ENCODE assay signal across 8 cellular contexts in genomic region chr2:24365051-24365450, GRCh38. TPM values are rescaled to one million over a fixed set of nuclear protein-coding genes. Genes with fewer than 3 reads are reported as not detected.
DNase-seq lines count a peak whose midpoint lies in the region; ATAC-seq and TF ChIP-seq lines count a peak whose summit lies in the region.

No MANE protein-coding gene starts in this region.

- H3K27ac Mint-ChIP-seq in mesothelial cell of epicardium = no peak overlapping the region
- no peak overlapping the region for H3K27ac Mint-ChIP-seq in stimulated activated effector memory CD8-positive, alpha-beta T cell treated with anti-CD3 and anti-CD28 coated beads, Interleukin-12 subunit alpha, Interleukin-12 subunit beta, amount 100 ng/mL, for 72 hours

- peaks cover 8 to 35% (median 23%) of the 10 kb centered on the region in 9 donors for H3K4me1 ChIP-seq in heart right ventricle
- no peaks in the 10 kb centered on the region for H3K4me1 ChIP-seq in smooth muscle cell (ENCODE audit: low read depth)
- H3K4me1 ChIP-seq in neuronal stem cell (ENCODE audit: control insufficient read depth in 2 of 2, insufficient read depth in 1 of 2, low read depth in 1 of 2, low read length in 2 of 2) = no peaks in the 10 kb centered on the region

- WGBS in heart right ventricle, 2 donors = 13 to 14% methylated on average over 7 of the region's 7 CpGs
- WGBS in smooth muscle cell (ENCODE audit: low lambda C conversion rate) = 77% methylated on average over 7 of the region's 7 CpGs
- no CpG with 5 or more reads among the region's 7 CpGs for WGBS in neuronal stem cell (ENCODE audit: extremely low coverage in 2 of 2, insufficient read length in 2 of 2, insufficient replicate concordance in 1 of 2), 2 donors

- TF ChIP-seq CTCF in RWPE1 (conservative IDR thresholded peaks at IDR 0.05; ENCODE audit: low read depth) (no peak), heart right ventricle (IDR thresholded peaks at IDR 0.05) (no peak), smooth muscle cell (IDR thresholded peaks at IDR 0.05; ENCODE audit: borderline replicate concordance, insufficient read depth, poor library complexity, severe bottlenecking) (no peak), mesothelial cell of epicardium (IDR thresholded peaks at IDR 0.05; ENCODE audit: unreplicated experiment) (no peak)

- H2AK5ac ChIP-seq in neuronal stem cell (ENCODE audit: low read depth, low read length) = no peak overlapping the region

- H3K9me3 Mint-ChIP-seq in mesothelial cell of epicardium = no peaks in the 10 kb centered on the region
- no peaks in the 10 kb centered on the region for H3K9me3 Mint-ChIP-seq in stimulated activated effector memory CD8-positive, alpha-beta T cell treated with anti-CD3 and anti-CD28 coated beads, Interleukin-12 subunit alpha, Interleukin-12 subunit beta, amount 100 ng/mL, for 72 hours

- no peak overlapping the region for H2BK12ac ChIP-seq in neuronal stem cell (ENCODE audit: low read length)

- H3F3A ChIP-seq in smooth muscle cell (ENCODE audit: low read depth) = no peaks in the 10 kb centered on the region

- no peak overlapping the region for H3K4ac ChIP-seq in neuronal stem cell (ENCODE audit: low read length)

- H3K79me2 ChIP-seq in smooth muscle cell (ENCODE audit: low read depth) = no peaks in the 10 kb centered on the region

- H3K79me1 ChIP-seq in neuronal stem cell (ENCODE audit: low read depth, low read length) = peaks cover under 1% of the 10 kb centered on the region

- no peak overlapping the region for H3K9ac ChIP-seq in smooth muscle cell (ENCODE audit: low read depth)
- H3K9ac ChIP-seq in neuronal stem cell (ENCODE audit: low read depth, low read length, poor library complexity) = no peak overlapping the region

- H3K27me3 ChIP-seq in heart right ventricle = no peaks in the 10 kb centered on the region
- H3K27me3 ChIP-seq in smooth muscle cell (ENCODE audit: low read depth) = no peaks in the 10 kb centered on the region
- H3K27me3 ChIP-seq in neuronal stem cell (ENCODE audit: control insufficient read depth in 3 of 3, insufficient read depth in 3 of 3, low read depth in 1 of 3, low read length in 3 of 3) = peaks cover 0 to 15% (median 0%) of the 10 kb centered on the region in 3 experiments

- no peaks in the 10 kb centered on the region for H4K20me1 ChIP-seq in smooth muscle cell (ENCODE audit: low read depth)

- H3K27me3 Mint-ChIP-seq in mesothelial cell of epicardium (ENCODE audit: low read depth) = no peaks in the 10 kb centered on the region

- H3K4me3 ChIP-seq in heart right ventricle (peak overlapping the region in 1 of 10 donors; percentile 11), smooth muscle cell (no peak overlapping the region), neuronal stem cell (ENCODE audit: low read length in 2 of 2) (no peak overlapping the region)

- no peak overlapping the region for H2BK5ac ChIP-seq in neuronal stem cell (ENCODE audit: low read length)

- no peak overlapping the region for H2BK15ac ChIP-seq in neuronal stem cell (ENCODE audit: low read length)

- ATAC-seq in GM21786 (IDR thresholded peaks at IDR 0.05; ENCODE audit: unreplicated experiment) (peak; percentile 32), heart right ventricle (peak; percentile 59 to 89 (median 77)), HG03521 (IDR thresholded peaks at IDR 0.05; ENCODE audit: unreplicated experiment) (no peak)
- no peak for ATAC-seq in stimulated activated effector memory CD8-positive, alpha-beta T cell treated with anti-CD3 and anti-CD28 coated beads, Interleukin-12 subunit alpha, Interleukin-12 subunit beta, amount 100 ng/mL, for 72 hours

- DNase-seq in RWPE1 (ENCODE audit: low spot score) (no peak), heart right ventricle (peak; percentile 82 to 83), smooth muscle cell (lab: John Stamatoyannopoulos, UW; ENCODE audit: unreplicated experiment) (no peak), mesothelial cell of epicardium (ENCODE audit: low spot score in 2 of 2, unreplicated experiment in 2 of 2) (no peak), neuronal stem cell (ENCODE audit: low spot score) (no peak)
- DNase-seq in stimulated activated effector memory CD8-positive, alpha-beta T cell treated with anti-CD3 and anti-CD28 coated beads, Interleukin-12 subunit alpha, Interleukin-12 subunit beta, amount 100 ng/mL, for 72 hours (ENCODE audit: low spot score in 2 of 2) = no peak

- H3K36me3 ChIP-seq in heart right ventricle = no peaks in the 10 kb centered on the region
- no peaks in the 10 kb centered on the region for H3K36me3 ChIP-seq in smooth muscle cell (ENCODE audit: low read depth)
- no peaks in the 10 kb centered on the region for H3K36me3 ChIP-seq in neuronal stem cell (replicated peaks in 1 of 2; ENCODE audit: control insufficient read depth in 2 of 2, insufficient read depth in 2 of 2, low read length in 2 of 2)

- H4K91ac ChIP-seq in neuronal stem cell (ENCODE audit: low read depth, low read length, poor library complexity) = no peak overlapping the region

- no peak overlapping the region for H2BK120ac ChIP-seq in neuronal stem cell (ENCODE audit: low read depth, low read length)

- no peaks in the 10 kb centered on the region for H3K36me3 Mint-ChIP-seq in mesothelial cell of epicardium
- H3K36me3 Mint-ChIP-seq in stimulated activated effector memory CD8-positive, alpha-beta T cell treated with anti-CD3 and anti-CD28 coated beads, Interleukin-12 subunit alpha, Interleukin-12 subunit beta, amount 100 ng/mL, for 72 hours = no peaks in the 10 kb centered on the region

- CTCF ChIA-PET in RWPE1 (lab: Yijun Ruan, JAX) = no interaction called here

- peaks cover 3% of the 10 kb centered on the region for H3K4me1 Mint-ChIP-seq in mesothelial cell of epicardium
- H3K4me1 Mint-ChIP-seq in stimulated activated effector memory CD8-positive, alpha-beta T cell treated with anti-CD3 and anti-CD28 coated beads, Interleukin-12 subunit alpha, Interleukin-12 subunit beta, amount 100 ng/mL, for 72 hours = peaks cover 8% of the 10 kb centered on the region

- no peak overlapping the region for H3K23ac ChIP-seq in neuronal stem cell (ENCODE audit: low read depth, low read length, poor library complexity)

- POLR2A ChIA-PET in RWPE1 (lab: Yijun Ruan, JAX; ENCODE audit: low non-redundant PET) = no interaction called here

- no peak overlapping the region for H4K8ac ChIP-seq in neuronal stem cell (ENCODE audit: low read depth, low read length)

- H3K4me3 Mint-ChIP-seq in mesothelial cell of epicardium = no peak overlapping the region
- no peak overlapping the region for H3K4me3 Mint-ChIP-seq in stimulated activated effector memory CD8-positive, alpha-beta T cell treated with anti-CD3 and anti-CD28 coated beads, Interleukin-12 subunit alpha, Interleukin-12 subunit beta, amount 100 ng/mL, for 72 hours

- H3K9me3 ChIP-seq in heart right ventricle (no peaks in the 10 kb centered on the region), smooth muscle cell (replicated peaks; ENCODE audit: low read depth) (no peaks in the 10 kb centered on the region), neuronal stem cell (replicated peaks in 1 of 2; ENCODE audit: control insufficient read depth in 2 of 2, insufficient read depth in 1 of 2, low read depth in 1 of 2, low read length in 2 of 2) (no peaks in the 10 kb centered on the region)

- H2AFZ ChIP-seq in smooth muscle cell (ENCODE audit: low read depth) (peak overlapping the region; percentile 9), neuronal stem cell (ENCODE audit: low read length) (no peak overlapping the region)

- intact Hi-C loops in heart right ventricle (cut with DNase I) = loop anchor here in 4 of 10 donors (5.0 to 10.0 kb wide), 3 partner anchors 50 to 63 kb away; no protein-coding TSS in a partner anchor

- no peak overlapping the region for H3K14ac ChIP-seq in neuronal stem cell (ENCODE audit: low read length)

- peak overlapping the region; percentile 66 for H3K27ac ChIP-seq in RWPE1
- peak overlapping the region; percentile 0 to 75 (median 38) for H3K27ac ChIP-seq in heart right ventricle
- no peak overlapping the region for H3K27ac ChIP-seq in smooth muscle cell (ENCODE audit: low read depth)
- no peak overlapping the region for H3K27ac ChIP-seq in neuronal stem cell (replicated peaks; ENCODE audit: low read length)

- no peak overlapping the region for H3K18ac ChIP-seq in neuronal stem cell (ENCODE audit: low read length)

- H3K4me2 ChIP-seq in smooth muscle cell (no peak overlapping the region), neuronal stem cell (ENCODE audit: insufficient read depth, low read length, poor library complexity, severe bottlenecking) (no peak overlapping the region)

RNA-seq across cellular contexts. Expression of gene ITSN2, which starts 4.7 kb away (rescaled TPM):
- total RNA-seq in heart right ventricle (10 to 100 TPM; 32.1 to 49.8 (median 38.2) TPM), smooth muscle cell (19.6 and 28.4 TPM in 2 replicates), mesothelial cell of epicardium (19.6 to 21.7 TPM (median 21.6 TPM) in 3 replicates)
- polyA plus RNA-seq in heart right ventricle (10 to 100 TPM; 16.8 to 42.1 TPM), smooth muscle cell (8.5 and 14.3 TPM in 2 replicates)
- 6.4 TPM for polyA plus RNA-seq in neuronal stem cell (2013, experiment 1 of 2)
- 5.9 TPM for polyA plus RNA-seq in neuronal stem cell (2013, experiment 2 of 2)

Comparison
In these comparisons a context has a peak if more than half of its experiments do, and no peak if none do; other contexts are left out.
1. ATAC-seq: peak in GM21786 (single experiment) and heart right ventricle (8 of 8); none in HG03521 (single experiment) and stimulated activated effector memory CD8-positive, alpha-beta T cell treated with anti-CD3 and anti-CD28 coated beads, Interleukin-12 subunit alpha, Interleukin-12 subunit beta, amount 100 ng/mL, for 72 hours (single experiment).
2. DNase-seq: peak in heart right ventricle (2 of 2); none in RWPE1 (single experiment), smooth muscle cell (single experiment), mesothelial cell of epicardium (0 of 2), neuronal stem cell (single experiment) and stimulated activated effector memory CD8-positive, alpha-beta T cell treated with anti-CD3 and anti-CD28 coated beads, Interleukin-12 subunit alpha, Interleukin-12 subunit beta, amount 100 ng/mL, for 72 hours (0 of 2).
3. H3K27ac ChIP-seq: peak in RWPE1 (single experiment) and heart right ventricle (10 of 10); none in smooth muscle cell (single experiment) and neuronal stem cell (single experiment).